22 cellular contexts compared by ENCODE assay signal in genomic region chr19:34794289-34794960, GRCh38.
"Had no signal": no experiment of that assay in that cellular context is flagged by ENCODE, and none has a peak within 500 bp of the region (broad histone marks: within the 10 kb centered on the region; RNA-seq: fewer than 3 reads in every experiment).

No MANE protein-coding gene starts in this region.

- H3K4me3 ChIP-seq: cardiac muscle cell, gastrocnemius medialis, lung, ovary, psoas muscle, skin epidermis, tibial nerve, vagina had no signal

- ATAC-seq: activated naive CD4-positive, alpha-beta T cell treated with anti-CD3 and anti-CD28 coated beads, Interleukin-2, amount 50 U/mL, for 72 hours; left lobe of liver; psoas muscle had no signal

- H3K36me3 ChIP-seq: cardiac muscle cell, gastrocnemius medialis, ovary, tibial nerve, vagina had no signal

- H3K4me1 ChIP-seq: gastrocnemius medialis, psoas muscle, tibial nerve, vagina had no signal

- H3K9me3 ChIP-seq: gastrocnemius medialis, ovary, vagina had no signal

- FAIRE-seq: kidney had no signal

- H3K27ac ChIP-seq: cardiac muscle cell, gastrocnemius medialis, ovary, psoas muscle, skin epidermis, tibial nerve, vagina had no signal

- H3K27me3 ChIP-seq: cardiac muscle cell, gastrocnemius medialis, ovary, tibial nerve, vagina had no signal

- DNase-seq: activated CD4-positive, alpha-beta T cell treated with anti-CD3 and anti-CD28 coated beads, Interleukin-2, amount 10 ng/mL, durations not matched to agents 7 days and 5 days; activated CD8-positive, alpha-beta memory T cell treated with anti-CD3 and anti-CD28 coated beads for 24 hours; activated CD8-positive, alpha-beta memory T cell treated with anti-CD3 and anti-CD28 coated beads, Interleukin-2, amount 50 U/mL, for 48 hours; activated gamma-delta T cell; activated T-cell treated with anti-CD3 and anti-CD28 coated beads, Interleukin-2, amount 50 U/mL, for 48 hours; amniotic stem cell; endodermal cell; head of caudate nucleus; kidney; ovary; psoas muscle; right cardiac atrium; T-helper 1 cell; T-helper 9 cell had no signal
